8 cellular contexts compared by ENCODE assay signal in genomic region chr15:74615313-74616019, GRCh38. TPM values are rescaled to one million over a fixed set of nuclear protein-coding genes. Genes with fewer than 3 reads are reported as not detected.
DNase-seq lines count a peak whose midpoint lies in the region; TF ChIP-seq lines count a peak whose summit lies in the region.

TSS of gene CLK3 (plus strand) at chr15:74615836. CDS start at chr15:74619197, 3,361 bp downstream.

- DNase-seq in GF-D8 (lab: John Stamatoyannopoulos, UW), result peak; percentile 61
- peak; percentile 84 for DNase-seq in MV-4-11 (lab: John Stamatoyannopoulos, UW)
- peak; percentile 95 to 96 for DNase-seq in SJSA1 (ENCODE audit: low read depth in 1 of 2, low spot score in 2 of 2)
- DNase-seq in activated naive CD4-positive, alpha-beta T cell (lab: John Stamatoyannopoulos, UW), result peak; percentile 79 to 98 (median 89)
- peak; percentile 86 for DNase-seq in foreskin melanocyte
- DNase-seq in neuronal stem cell (ENCODE audit: low spot score), result peak; percentile 95

- peak within 1 kb of the TSS; percentile 96 for H3K18ac ChIP-seq in neuronal stem cell (ENCODE audit: low read length)

- H4K91ac ChIP-seq in neuronal stem cell (ENCODE audit: low read depth, low read length, poor library complexity), result no peak within 1 kb of the TSS

- H3K14ac ChIP-seq in neuronal stem cell (ENCODE audit: low read length), result peak within 1 kb of the TSS; percentile 65

- peak within 1 kb of the TSS; percentile 98 for H2AFZ ChIP-seq in neuronal stem cell (ENCODE audit: low read length)

- H3K4me1 ChIP-seq in HEK293 (ENCODE audit: control insufficient read depth, insufficient read depth, low read length), result peaks cover 9% of the 10 kb centered on the region
- H3K4me1 ChIP-seq in SJSA1 (replicated peaks), result peaks cover 31% of the 10 kb centered on the region
- H3K4me1 ChIP-seq in neuronal stem cell (ENCODE audit: control insufficient read depth in 2 of 2, insufficient read depth in 1 of 2, low read depth in 1 of 2, low read length in 2 of 2), result peaks cover 8 to 9% of the 10 kb centered on the region in 2 donors

- POLR2A ChIA-PET in HEK293 (lab: Yijun Ruan, JAX), result interaction anchor here (0.6 to 5.1 kb wide), 14 partner anchors 8 to 241 kb away, joined by 3 to 53 read pairs (median 5); partner anchors contain the start of genes ARID3B and UBL7

- H2BK120ac ChIP-seq in neuronal stem cell (ENCODE audit: low read depth, low read length), result peak within 1 kb of the TSS; percentile 56

- H3K27ac ChIP-seq in HEK293 (ENCODE audit: extremely low read depth, low read depth, low read length), result peak within 1 kb of the TSS; percentile 95
- H3K27ac ChIP-seq in SJSA1, result peak within 1 kb of the TSS; percentile 92
- H3K27ac ChIP-seq in neuronal stem cell (replicated peaks; ENCODE audit: low read length), result peak within 1 kb of the TSS; percentile 90

- peaks cover 5 to 34% of the 10 kb centered on the region in 2 experiments for H3K36me3 ChIP-seq in HEK293 (ENCODE audit: control insufficient read depth in 2 of 2, insufficient read depth in 1 of 2, low read length in 2 of 2)
- peaks cover 42% of the 10 kb centered on the region for H3K36me3 ChIP-seq in SJSA1
- H3K36me3 ChIP-seq in neuronal stem cell (replicated peaks in 1 of 2; ENCODE audit: control insufficient read depth in 2 of 2, insufficient read depth in 2 of 2, low read length in 2 of 2), result peaks cover 15 to 27% of the 10 kb centered on the region in 2 donors

- H3K9ac ChIP-seq in neuronal stem cell (ENCODE audit: low read depth, low read length, poor library complexity), result peak within 1 kb of the TSS; percentile 93

- H3K23ac ChIP-seq in neuronal stem cell (ENCODE audit: low read depth, low read length, poor library complexity), result peak within 1 kb of the TSS; percentile 83

- H3K79me1 ChIP-seq in neuronal stem cell (ENCODE audit: low read depth, low read length), result peaks cover 16% of the 10 kb centered on the region

- H2BK12ac ChIP-seq in neuronal stem cell (ENCODE audit: low read length), result peak within 1 kb of the TSS; percentile 50

- WGBS in neuronal stem cell (ENCODE audit: extremely low coverage in 2 of 2, insufficient read length in 2 of 2, insufficient replicate concordance in 1 of 2), 2 donors, result no CpG with 5 or more reads among the region's 94 CpGs

- TF ChIP-seq CTCF in HEK293 (tag by site-specific recombination; IDR thresholded peaks at IDR 0.05) (no peak), subcutaneous adipose tissue (IDR thresholded peaks at IDR 0.05; ENCODE audit: low read depth) (no peak)

- H3K4me3 ChIP-seq in HEK293 (ENCODE audit: low read depth, low read length) (peak within 1 kb of the TSS; percentile 85), SJSA1 (peak within 1 kb of the TSS; percentile 94), neuronal stem cell (ENCODE audit: low read length in 2 of 2) (peak within 1 kb of the TSS; percentile 81 to 92)

- no peak within 1 kb of the TSS for H4K8ac ChIP-seq in neuronal stem cell (ENCODE audit: low read depth, low read length)

- H3K9me3 ChIP-seq in HEK293 (ENCODE audit: control insufficient read depth, insufficient read depth, low read depth, low read length), result no peaks in the 10 kb centered on the region
- no peaks in the 10 kb centered on the region for H3K9me3 ChIP-seq in SJSA1 (replicated peaks)
- H3K9me3 ChIP-seq in neuronal stem cell (replicated peaks in 1 of 2; ENCODE audit: control insufficient read depth in 2 of 2, insufficient read depth in 1 of 2, low read depth in 1 of 2, low read length in 2 of 2), result no peaks in the 10 kb centered on the region

- peak within 1 kb of the TSS; percentile 85 for H2BK5ac ChIP-seq in neuronal stem cell (ENCODE audit: low read length)

- no peaks in the 10 kb centered on the region for H3K27me3 ChIP-seq in SJSA1 (replicated peaks)
- peaks cover 0 to 3% (median 0%) of the 10 kb centered on the region in 3 experiments for H3K27me3 ChIP-seq in neuronal stem cell (ENCODE audit: control insufficient read depth in 3 of 3, insufficient read depth in 3 of 3, low read depth in 1 of 3, low read length in 3 of 3)

- peak within 1 kb of the TSS; percentile 41 for H2AK5ac ChIP-seq in neuronal stem cell (ENCODE audit: low read depth, low read length)

- peak within 1 kb of the TSS; percentile 93 for H3K4me2 ChIP-seq in neuronal stem cell (ENCODE audit: insufficient read depth, low read length, poor library complexity, severe bottlenecking)

- CTCF ChIA-PET in HEK293 (lab: Yijun Ruan, JAX), result interaction anchor here (0.7 to 12.7 kb wide), 4 partner anchors 9 to 283 kb away, joined by 3 to 220 read pairs (median 4); no protein-coding TSS in a partner anchor

- H3K4ac ChIP-seq in neuronal stem cell (ENCODE audit: low read length), result peak within 1 kb of the TSS; percentile 71

- peak within 1 kb of the TSS; percentile 21 for H2BK15ac ChIP-seq in neuronal stem cell (ENCODE audit: low read length)

TF ChIP-seq in HEK293, 187 proteins besides CTCF, POLR2A, EP300 and RAD21 (continues in another document):
- peak; percentile 97 for TF ChIP-seq ZBTB20 (tag by site-specific recombination; IDR thresholded peaks at IDR 0.05)
- TF ChIP-seq BCL11B (tag by site-specific recombination; IDR thresholded peaks at IDR 0.05; ENCODE audit: low read depth), result peak; percentile 63; the same call in 1 of the 2 replicates
- no peak for TF ChIP-seq ZNF121 (tag by site-specific recombination; IDR thresholded peaks at IDR 0.05)
- TF ChIP-seq ZNF660 (tag by site-specific recombination; IDR thresholded peaks at IDR 0.05), result peak; percentile 98
- TF ChIP-seq SALL2 (tag by site-specific recombination; IDR thresholded peaks at IDR 0.05; ENCODE audit: borderline replicate concordance), result peak; percentile 89; the same call in 1 of the 2 replicates
- TF ChIP-seq PBX3 (CRISPR knock-in tag; IDR thresholded peaks at IDR 0.05), result peak; percentile 92
- TF ChIP-seq ZNF629 (tag by site-specific recombination; IDR thresholded peaks at IDR 0.05), result peak; percentile 86
- no peak for TF ChIP-seq MYNN (tag by site-specific recombination; IDR thresholded peaks at IDR 0.05; ENCODE audit: borderline replicate concordance)
- TF ChIP-seq ZNF155 (tag by site-specific recombination; IDR thresholded peaks at IDR 0.05), result no peak
- peak; percentile 86 for TF ChIP-seq SP3 (tag by site-specific recombination; IDR thresholded peaks at IDR 0.05)
- 0 out of 2 replicates have a peak, but pooled peaks have one; percentile 10 for TF ChIP-seq ZNF398 (tag by site-specific recombination; IDR thresholded peaks at IDR 0.05)
- peak; percentile 76 for TF ChIP-seq ZBTB44 (tag by site-specific recombination; IDR thresholded peaks at IDR 0.05)
- TF ChIP-seq ZNF391 (tag by site-specific recombination; IDR thresholded peaks at IDR 0.05; ENCODE audit: borderline replicate concordance, low read depth), result peak; percentile 41; the same call in 1 of the 2 replicates
- TF ChIP-seq ZNF777 (tag by site-specific recombination; IDR thresholded peaks at IDR 0.05; ENCODE audit: borderline replicate concordance), result no peak
- no peak for TF ChIP-seq ZNF621 (tag by site-specific recombination; IDR thresholded peaks at IDR 0.05)

RNA-seq across cellular contexts. Expression of gene CLK3, which starts in this region (rescaled TPM):
- 57.3 and 65.8 TPM in 2 replicates for total RNA-seq in SJSA1 (2014; rRNA removed; shearing (Covaris generic))
- polyA plus RNA-seq in neuronal stem cell (2013, experiment 1 of 2), result 63.5 TPM
- polyA plus RNA-seq in neuronal stem cell (2013, experiment 2 of 2), result 65.4 TPM
- total RNA-seq in subcutaneous adipose tissue, result 100 to 1,000 TPM in 2 of 4 donors, 10 to 100 TPM in 2; 53.6 to 159 (median 103) TPM

Comparison
In these comparisons a context has a peak if more than half of its experiments do, and no peak if none do; other contexts are left out.
1. Peak in every context shown above with its lines: DNase-seq, H3K4me3 ChIP-seq and H3K27ac ChIP-seq.